1 cellular context compared by ENCODE assay signal in genomic region chr10:62805139-62806092, GRCh38.
A peak's percentile ranks its signal among the peaks of the same experiment; 100 is the strongest.
TF ChIP-seq lines count a peak whose summit lies in the region.

No MANE protein-coding gene starts in this region.

TF ChIP-seq in HepG2, 621 proteins besides CTCF, POLR2A, EP300 and RAD21 (continued from another document and continues in another):
- no peak for TF ChIP-seq GMEB2 (CRISPR knock-in tag; IDR thresholded peaks at IDR 0.05; ENCODE audit: low read depth)
- no peak for TF ChIP-seq RELA (CRISPR knock-in tag; IDR thresholded peaks at IDR 0.05)
- TF ChIP-seq THYN1 (CRISPR knock-in tag; IDR thresholded peaks at IDR 0.05; ENCODE audit: borderline replicate concordance, low read depth) = no peak
- TF ChIP-seq, protein P1, sequence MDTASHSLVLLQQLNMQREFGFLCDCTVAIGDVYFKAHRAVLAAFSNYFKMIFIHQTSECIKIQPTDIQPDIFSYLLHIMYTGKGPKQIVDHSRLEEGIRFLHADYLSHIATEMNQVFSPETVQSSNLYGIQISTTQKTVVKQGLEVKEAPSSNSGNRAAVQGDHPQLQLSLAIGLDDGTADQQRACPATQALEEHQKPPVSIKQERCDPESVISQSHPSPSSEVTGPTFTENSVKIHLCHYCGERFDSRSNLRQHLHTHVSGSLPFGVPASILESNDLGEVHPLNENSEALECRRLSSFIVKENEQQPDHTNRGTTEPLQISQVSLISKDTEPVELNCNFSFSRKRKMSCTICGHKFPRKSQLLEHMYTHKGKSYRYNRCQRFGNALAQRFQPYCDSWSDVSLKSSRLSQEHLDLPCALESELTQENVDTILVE (CRISPR knock-in tag; IDR thresholded peaks at IDR 0.05) = no peak
- TF ChIP-seq ZNF782 (CRISPR knock-in tag; IDR thresholded peaks at IDR 0.05; ENCODE audit: borderline replicate concordance) = no peak
- no peak for TF ChIP-seq RARA (CRISPR knock-in tag; IDR thresholded peaks at IDR 0.05)
- no peak for TF ChIP-seq ZNF296 (CRISPR knock-in tag; conservative IDR thresholded peaks at IDR 0.05)
- TF ChIP-seq ZMAT3 (CRISPR knock-in tag; conservative IDR thresholded peaks at IDR 0.05) = no peak
- no peak for TF ChIP-seq MAFG (CRISPR knock-in tag; IDR thresholded peaks at IDR 0.05)
- no peak for TF ChIP-seq GPBP1L1 (CRISPR knock-in tag; IDR thresholded peaks at IDR 0.05)
- no peak for TF ChIP-seq ZNF124 (CRISPR knock-in tag; IDR thresholded peaks at IDR 0.05)
- TF ChIP-seq RBM39 (IDR thresholded peaks at IDR 0.05; ENCODE audit: low read depth, low read length, poor library complexity, severe bottlenecking) = no peak
- 0 out of 2 replicates have a peak, but pooled peaks have one; percentile 31 for TF ChIP-seq ZNF503 (CRISPR knock-in tag; IDR thresholded peaks at IDR 0.05)
- TF ChIP-seq ZNF282 (IDR thresholded peaks at IDR 0.05; ENCODE audit: partially characterized antibody) = no peak
- TF ChIP-seq PAWR (CRISPR knock-in tag; IDR thresholded peaks at IDR 0.05; ENCODE audit: borderline replicate concordance) = no peak
- no peak for TF ChIP-seq NFAT5 (CRISPR knock-in tag; IDR thresholded peaks at IDR 0.05)
- no peak for TF ChIP-seq SIX4 (CRISPR knock-in tag; IDR thresholded peaks at IDR 0.05)
- TF ChIP-seq ZNF672 (CRISPR knock-in tag; IDR thresholded peaks at IDR 0.05) = no peak
- TF ChIP-seq, protein P2, sequence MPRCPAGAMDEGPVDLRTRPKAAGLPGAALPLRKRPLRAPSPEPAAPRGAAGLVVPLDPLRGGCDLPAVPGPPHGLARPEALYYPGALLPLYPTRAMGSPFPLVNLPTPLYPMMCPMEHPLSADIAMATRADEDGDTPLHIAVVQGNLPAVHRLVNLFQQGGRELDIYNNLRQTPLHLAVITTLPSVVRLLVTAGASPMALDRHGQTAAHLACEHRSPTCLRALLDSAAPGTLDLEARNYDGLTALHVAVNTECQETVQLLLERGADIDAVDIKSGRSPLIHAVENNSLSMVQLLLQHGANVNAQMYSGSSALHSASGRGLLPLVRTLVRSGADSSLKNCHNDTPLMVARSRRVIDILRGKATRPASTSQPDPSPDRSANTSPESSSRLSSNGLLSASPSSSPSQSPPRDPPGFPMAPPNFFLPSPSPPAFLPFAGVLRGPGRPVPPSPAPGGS (CRISPR knock-in tag; IDR thresholded peaks at IDR 0.05) = no peak
- no peak for TF ChIP-seq ZNF558 (CRISPR knock-in tag; IDR thresholded peaks at IDR 0.05; ENCODE audit: borderline replicate concordance)
- no peak for TF ChIP-seq FOSL1 (CRISPR knock-in tag; IDR thresholded peaks at IDR 0.05; ENCODE audit: borderline replicate concordance)
- no peak for TF ChIP-seq ADNP (CRISPR knock-in tag; IDR thresholded peaks at IDR 0.05)
- no peak for TF ChIP-seq ZNF569 (CRISPR knock-in tag; IDR thresholded peaks at IDR 0.05; ENCODE audit: borderline replicate concordance)
- TF ChIP-seq ARID2 (CRISPR knock-in tag; IDR thresholded peaks at IDR 0.05; ENCODE audit: borderline replicate concordance) = no peak
- TF ChIP-seq, protein P3, sequence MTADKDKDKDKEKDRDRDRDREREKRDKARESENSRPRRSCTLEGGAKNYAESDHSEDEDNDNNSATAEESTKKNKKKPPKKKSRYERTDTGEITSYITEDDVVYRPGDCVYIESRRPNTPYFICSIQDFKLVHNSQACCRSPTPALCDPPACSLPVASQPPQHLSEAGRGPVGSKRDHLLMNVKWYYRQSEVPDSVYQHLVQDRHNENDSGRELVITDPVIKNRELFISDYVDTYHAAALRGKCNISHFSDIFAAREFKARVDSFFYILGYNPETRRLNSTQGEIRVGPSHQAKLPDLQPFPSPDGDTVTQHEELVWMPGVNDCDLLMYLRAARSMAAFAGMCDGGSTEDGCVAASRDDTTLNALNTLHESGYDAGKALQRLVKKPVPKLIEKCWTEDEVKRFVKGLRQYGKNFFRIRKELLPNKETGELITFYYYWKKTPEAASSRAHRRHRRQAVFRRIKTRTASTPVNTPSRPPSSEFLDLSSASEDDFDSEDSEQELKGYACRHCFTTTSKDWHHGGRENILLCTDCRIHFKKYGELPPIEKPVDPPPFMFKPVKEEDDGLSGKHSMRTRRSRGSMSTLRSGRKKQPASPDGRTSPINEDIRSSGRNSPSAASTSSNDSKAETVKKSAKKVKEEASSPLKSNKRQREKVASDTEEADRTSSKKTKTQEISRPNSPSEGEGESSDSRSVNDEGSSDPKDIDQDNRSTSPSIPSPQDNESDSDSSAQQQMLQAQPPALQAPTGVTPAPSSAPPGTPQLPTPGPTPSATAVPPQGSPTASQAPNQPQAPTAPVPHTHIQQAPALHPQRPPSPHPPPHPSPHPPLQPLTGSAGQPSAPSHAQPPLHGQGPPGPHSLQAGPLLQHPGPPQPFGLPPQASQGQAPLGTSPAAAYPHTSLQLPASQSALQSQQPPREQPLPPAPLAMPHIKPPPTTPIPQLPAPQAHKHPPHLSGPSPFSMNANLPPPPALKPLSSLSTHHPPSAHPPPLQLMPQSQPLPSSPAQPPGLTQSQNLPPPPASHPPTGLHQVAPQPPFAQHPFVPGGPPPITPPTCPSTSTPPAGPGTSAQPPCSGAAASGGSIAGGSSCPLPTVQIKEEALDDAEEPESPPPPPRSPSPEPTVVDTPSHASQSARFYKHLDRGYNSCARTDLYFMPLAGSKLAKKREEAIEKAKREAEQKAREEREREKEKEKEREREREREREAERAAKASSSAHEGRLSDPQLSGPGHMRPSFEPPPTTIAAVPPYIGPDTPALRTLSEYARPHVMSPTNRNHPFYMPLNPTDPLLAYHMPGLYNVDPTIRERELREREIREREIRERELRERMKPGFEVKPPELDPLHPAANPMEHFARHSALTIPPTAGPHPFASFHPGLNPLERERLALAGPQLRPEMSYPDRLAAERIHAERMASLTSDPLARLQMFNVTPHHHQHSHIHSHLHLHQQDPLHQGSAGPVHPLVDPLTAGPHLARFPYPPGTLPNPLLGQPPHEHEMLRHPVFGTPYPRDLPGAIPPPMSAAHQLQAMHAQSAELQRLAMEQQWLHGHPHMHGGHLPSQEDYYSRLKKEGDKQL (CRISPR knock-in tag; IDR thresholded peaks at IDR 0.05; ENCODE audit: low read depth) = no peak
- no peak for TF ChIP-seq SCMH1 (CRISPR knock-in tag; IDR thresholded peaks at IDR 0.05; ENCODE audit: borderline replicate concordance)
- TF ChIP-seq RBM22 (optimal IDR thresholded peaks at IDR 0.05; ENCODE audit: low read length) = no peak
- TF ChIP-seq ASH2L (IDR thresholded peaks at IDR 0.05; ENCODE audit: insufficient read length, low read depth, low read length) = no peak
- no peak for TF ChIP-seq ZNF12 (CRISPR knock-in tag; IDR thresholded peaks at IDR 0.05)
- no peak; the same call in 1 of the 2 replicates for TF ChIP-seq ZNF616 (CRISPR knock-in tag; IDR thresholded peaks at IDR 0.05; ENCODE audit: low read depth)
- no peak for TF ChIP-seq SMARCC2 (IDR thresholded peaks at IDR 0.05)
- no peak for TF ChIP-seq TEAD2 (CRISPR knock-in tag; IDR thresholded peaks at IDR 0.05)
- TF ChIP-seq MYNN (CRISPR knock-in tag; IDR thresholded peaks at IDR 0.05; ENCODE audit: low read depth) = no peak
- TF ChIP-seq ZNF33A (CRISPR knock-in tag; IDR thresholded peaks at IDR 0.05; ENCODE audit: borderline replicate concordance) = no peak
- TF ChIP-seq DPF2 (CRISPR knock-in tag; IDR thresholded peaks at IDR 0.05; ENCODE audit: borderline replicate concordance, low read depth) = no peak
- no peak; the same call in 1 of the 2 replicates for TF ChIP-seq NFE2L1 (CRISPR knock-in tag; IDR thresholded peaks at IDR 0.05; ENCODE audit: borderline replicate concordance)
- TF ChIP-seq NCOA1 (CRISPR knock-in tag; IDR thresholded peaks at IDR 0.05) = no peak
- TF ChIP-seq ZNF501 (CRISPR knock-in tag; IDR thresholded peaks at IDR 0.05) = no peak
- no peak for TF ChIP-seq KLF6 (CRISPR knock-in tag; IDR thresholded peaks at IDR 0.05)
- no peak for TF ChIP-seq HNF1B (CRISPR knock-in tag; IDR thresholded peaks at IDR 0.05)
- TF ChIP-seq ZNF577 (CRISPR knock-in tag; IDR thresholded peaks at IDR 0.05; ENCODE audit: borderline replicate concordance, low read depth) = no peak
- no peak for TF ChIP-seq ZNF230 (CRISPR knock-in tag; IDR thresholded peaks at IDR 0.05)
- TF ChIP-seq, protein P4, sequence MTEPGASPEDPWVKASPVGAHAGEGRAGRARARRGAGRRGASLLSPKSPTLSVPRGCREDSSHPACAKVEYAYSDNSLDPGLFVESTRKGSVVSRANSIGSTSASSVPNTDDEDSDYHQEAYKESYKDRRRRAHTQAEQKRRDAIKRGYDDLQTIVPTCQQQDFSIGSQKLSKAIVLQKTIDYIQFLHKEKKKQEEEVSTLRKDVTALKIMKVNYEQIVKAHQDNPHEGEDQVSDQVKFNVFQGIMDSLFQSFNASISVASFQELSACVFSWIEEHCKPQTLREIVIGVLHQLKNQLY (CRISPR knock-in tag; IDR thresholded peaks at IDR 0.05) = no peak
- peak; percentile 26; the same call in 1 of the 2 replicates for TF ChIP-seq ZMYM4 (CRISPR knock-in tag; IDR thresholded peaks at IDR 0.05)
- TF ChIP-seq ZNF44 (CRISPR knock-in tag; IDR thresholded peaks at IDR 0.05) = no peak
- no peak for TF ChIP-seq REL (CRISPR knock-in tag; conservative IDR thresholded peaks at IDR 0.05)
- no peak for TF ChIP-seq ZNF709 (CRISPR knock-in tag; IDR thresholded peaks at IDR 0.05)
- TF ChIP-seq ZFY (CRISPR knock-in tag; IDR thresholded peaks at IDR 0.05) = peak; percentile 74
